13 cellular contexts compared by ENCODE assay signal in genomic region chr2:64474200-64474630, GRCh38. TPM values are rescaled to one million over a fixed set of nuclear protein-coding genes. Genes with fewer than 3 reads are reported as not detected.
A peak's percentile ranks its signal among the peaks of the same experiment; 100 is the strongest.
DNase-seq lines count a peak whose midpoint lies in the region; ATAC-seq and TF ChIP-seq lines count a peak whose summit lies in the region.
"Had no signal": no experiment of that assay in that cellular context is flagged by ENCODE, and none has a peak within 500 bp of the region (broad histone marks: within the 10 kb centered on the region; RNA-seq: fewer than 3 reads in every experiment).

No MANE protein-coding gene starts in this region.

- no peak for TF ChIP-seq POLR2A in erythroblast (IDR thresholded peaks at IDR 0.05; ENCODE audit: low read length)

- DNase-seq in G401 (ENCODE audit: low spot score) (peak; percentile 38), NOMO-1 treated with dmso at 0.1 percent for 144 hours (lab: John Stamatoyannopoulos, UW; ENCODE audit: unreplicated experiment) (peak; percentile 59), erythroblast (lab: John Stamatoyannopoulos, UW) (peak; percentile 4 to 15), amygdala (lab: John Stamatoyannopoulos, UW) (no peak), GM10266 (ENCODE audit: extremely low spot score) (no peak), NCI-H1694 (lab: John Stamatoyannopoulos, UW) (no peak)
- DNase-seq: activated CD4-positive, alpha-beta T cell treated with anti-CD3 and anti-CD28 coated beads for 36 hours; activated T-cell treated with anti-CD3 and anti-CD28 coated beads, Interleukin-2, amount 50 U/mL, for 72 hours; anterior cingulate cortex; NCI-H146; NCI-H774 had no signal

- TF ChIP-seq CTCF in GM10266 (IDR thresholded peaks at IDR 0.05; ENCODE audit: control insufficient read depth, insufficient read depth, low read depth, missing control alignments), result no peak

- peak; percentile 66 for ATAC-seq in HG02885 (IDR thresholded peaks at IDR 0.05; ENCODE audit: poor library complexity, unreplicated experiment)
- ATAC-seq in GM18861 (IDR thresholded peaks at IDR 0.05; ENCODE audit: unreplicated experiment), result no peak
- ATAC-seq: activated CD4-positive, alpha-beta T cell treated with anti-CD3 and anti-CD28 coated beads for 36 hours; activated T-cell treated with anti-CD3 and anti-CD28 coated beads, Interleukin-2, amount 50 U/mL, for 72 hours had no signal

- in situ Hi-C loops in G401 (cut with HindIII; ENCODE audit: low sequenced_read_pairs), result no loop called here

RNA-seq across cellular contexts. Expression of gene LGALSL, which starts 20.3 kb away (rescaled TPM):
- total RNA-seq in G401 (2014; rRNA removed; shearing (Covaris generic)), result 11.6 and 26.8 TPM in 2 replicates

RNA-seq across cellular contexts. Expression of gene AFTPH, which starts 49.9 kb away (rescaled TPM):
- total RNA-seq in G401 (2014; rRNA removed; shearing (Covaris generic)), result 11.6 and 15.8 TPM in 2 replicates

Comparison
In these comparisons a context has a peak if more than half of its experiments do, and no peak if none do; other contexts are left out.
1. DNase-seq: peak in G401 (single experiment), NOMO-1 treated with dmso at 0.1 percent for 144 hours (single experiment) and erythroblast (2 of 2); none in amygdala (0 of 56), GM10266 (single experiment) and NCI-H1694 (single experiment).